1 cellular context compared by ENCODE assay signal in genomic region chr14:103897075-103897947, GRCh38.
TF ChIP-seq lines count a peak whose summit lies in the region.

No MANE protein-coding gene starts in this region.

TF ChIP-seq in HepG2, 621 proteins besides CTCF, POLR2A, EP300 and RAD21 (continued from another document):
- TF ChIP-seq, protein P1, sequence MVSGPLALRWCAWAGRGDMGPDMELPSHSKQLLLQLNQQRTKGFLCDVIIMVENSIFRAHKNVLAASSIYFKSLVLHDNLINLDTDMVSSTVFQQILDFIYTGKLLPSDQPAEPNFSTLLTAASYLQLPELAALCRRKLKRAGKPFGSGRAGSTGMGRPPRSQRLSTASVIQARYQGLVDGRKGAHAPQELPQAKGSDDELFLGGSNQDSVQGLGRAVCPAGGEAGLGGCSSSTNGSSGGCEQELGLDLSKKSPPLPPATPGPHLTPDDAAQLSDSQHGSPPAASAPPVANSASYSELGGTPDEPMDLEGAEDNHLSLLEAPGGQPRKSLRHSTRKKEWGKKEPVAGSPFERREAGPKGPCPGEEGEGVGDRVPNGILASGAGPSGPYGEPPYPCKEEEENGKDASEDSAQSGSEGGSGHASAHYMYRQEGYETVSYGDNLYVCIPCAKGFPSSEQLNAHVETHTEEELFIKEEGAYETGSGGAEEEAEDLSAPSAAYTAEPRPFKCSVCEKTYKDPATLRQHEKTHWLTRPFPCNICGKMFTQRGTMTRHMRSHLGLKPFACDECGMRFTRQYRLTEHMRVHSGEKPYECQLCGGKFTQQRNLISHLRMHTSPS (CRISPR knock-in tag; IDR thresholded peaks at IDR 0.05; ENCODE audit: low read depth) = peak; percentile 44; the same call in 1 of the 2 replicates
- 0 out of 2 replicates have a peak, but pooled peaks have one; percentile 8 for TF ChIP-seq ZNF350 (CRISPR knock-in tag; IDR thresholded peaks at IDR 0.05; ENCODE audit: borderline replicate concordance, low read depth)
- TF ChIP-seq ATRX (CRISPR knock-in tag; IDR thresholded peaks at IDR 0.05; ENCODE audit: borderline replicate concordance) = no peak
- TF ChIP-seq ZNF44 (CRISPR knock-in tag; IDR thresholded peaks at IDR 0.05) = no peak
- TF ChIP-seq ZNF280B (CRISPR knock-in tag; IDR thresholded peaks at IDR 0.05; ENCODE audit: borderline replicate concordance) = peak; percentile 51; the same call in 1 of the 2 replicates
- TF ChIP-seq FOXJ3 (CRISPR knock-in tag; IDR thresholded peaks at IDR 0.05; ENCODE audit: borderline replicate concordance) = no peak
- no peak for TF ChIP-seq SRSF1 (optimal IDR thresholded peaks at IDR 0.05; ENCODE audit: low read depth, low read length)
- TF ChIP-seq THAP11 (CRISPR knock-in tag; IDR thresholded peaks at IDR 0.05) = peak; percentile 30; the same call in 1 of the 2 replicates
- no peak for TF ChIP-seq ZBTB4 (CRISPR knock-in tag; IDR thresholded peaks at IDR 0.05; ENCODE audit: borderline replicate concordance)
- TF ChIP-seq NFIB (CRISPR knock-in tag; IDR thresholded peaks at IDR 0.05; ENCODE audit: borderline replicate concordance) = no peak
- TF ChIP-seq TFDP2 (CRISPR knock-in tag; IDR thresholded peaks at IDR 0.05) = no peak
- TF ChIP-seq POGK (CRISPR knock-in tag; conservative IDR thresholded peaks at IDR 0.05) = no peak
- 0 out of 2 replicates have a peak, but pooled peaks have one; percentile 25 for TF ChIP-seq ZNF614 (CRISPR knock-in tag; IDR thresholded peaks at IDR 0.05; ENCODE audit: borderline replicate concordance)
- TF ChIP-seq HMG20A (CRISPR knock-in tag; IDR thresholded peaks at IDR 0.05; ENCODE audit: borderline replicate concordance) = no peak
- no peak for TF ChIP-seq ZNF784 (CRISPR knock-in tag; IDR thresholded peaks at IDR 0.05; ENCODE audit: borderline replicate concordance)
- TF ChIP-seq, protein P2, sequence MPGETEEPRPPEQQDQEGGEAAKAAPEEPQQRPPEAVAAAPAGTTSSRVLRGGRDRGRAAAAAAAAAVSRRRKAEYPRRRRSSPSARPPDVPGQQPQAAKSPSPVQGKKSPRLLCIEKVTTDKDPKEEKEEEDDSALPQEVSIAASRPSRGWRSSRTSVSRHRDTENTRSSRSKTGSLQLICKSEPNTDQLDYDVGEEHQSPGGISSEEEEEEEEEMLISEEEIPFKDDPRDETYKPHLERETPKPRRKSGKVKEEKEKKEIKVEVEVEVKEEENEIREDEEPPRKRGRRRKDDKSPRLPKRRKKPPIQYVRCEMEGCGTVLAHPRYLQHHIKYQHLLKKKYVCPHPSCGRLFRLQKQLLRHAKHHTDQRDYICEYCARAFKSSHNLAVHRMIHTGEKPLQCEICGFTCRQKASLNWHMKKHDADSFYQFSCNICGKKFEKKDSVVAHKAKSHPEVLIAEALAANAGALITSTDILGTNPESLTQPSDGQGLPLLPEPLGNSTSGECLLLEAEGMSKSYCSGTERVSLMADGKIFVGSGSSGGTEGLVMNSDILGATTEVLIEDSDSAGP (CRISPR knock-in tag; IDR thresholded peaks at IDR 0.05; ENCODE audit: borderline replicate concordance) = no peak
- no peak for TF ChIP-seq ZNF704 (CRISPR knock-in tag; IDR thresholded peaks at IDR 0.05; ENCODE audit: borderline replicate concordance)
- no peak for TF ChIP-seq ZNF224 (CRISPR knock-in tag; IDR thresholded peaks at IDR 0.05)
- TF ChIP-seq PCBP2 (optimal IDR thresholded peaks at IDR 0.05; ENCODE audit: low read depth, low read length, poor library complexity, severe bottlenecking) = no peak
- no peak for TF ChIP-seq ZNF10 (CRISPR knock-in tag; IDR thresholded peaks at IDR 0.05; ENCODE audit: borderline replicate concordance, low read depth)
- peak; percentile 71; the same call in 1 of the 2 replicates for TF ChIP-seq HOXA5 (CRISPR knock-in tag; IDR thresholded peaks at IDR 0.05)
- TF ChIP-seq SMARCE1 (IDR thresholded peaks at IDR 0.05; ENCODE audit: borderline replicate concordance) = no peak
- TF ChIP-seq BATF2 (CRISPR knock-in tag; IDR thresholded peaks at IDR 0.05) = no peak
- no peak for TF ChIP-seq KLF15 (CRISPR knock-in tag; IDR thresholded peaks at IDR 0.05; ENCODE audit: borderline replicate concordance)
- TF ChIP-seq ZNF597 (CRISPR knock-in tag; IDR thresholded peaks at IDR 0.05) = no peak
- no peak for TF ChIP-seq ZFAT (CRISPR knock-in tag; conservative IDR thresholded peaks at IDR 0.05)
- TF ChIP-seq SYNCRIP (IDR thresholded peaks at IDR 0.05; ENCODE audit: insufficient read depth, low read depth, low read length) = no peak
- no peak for TF ChIP-seq ZNF230 (CRISPR knock-in tag; IDR thresholded peaks at IDR 0.05)
- no peak for TF ChIP-seq ZFP36L2 (CRISPR knock-in tag; IDR thresholded peaks at IDR 0.05)
- no peak for TF ChIP-seq ZNF546 (CRISPR knock-in tag; conservative IDR thresholded peaks at IDR 0.05)
- TF ChIP-seq HNRNPL (IDR thresholded peaks at IDR 0.05; ENCODE audit: low read depth, low read length) = peak; percentile 76; the same call in 1 of the 2 replicates
- 0 out of 2 replicates have a peak, but pooled peaks have one; percentile 31 for TF ChIP-seq ZNF644 (CRISPR knock-in tag; IDR thresholded peaks at IDR 0.05; ENCODE audit: low read depth)
- no peak for TF ChIP-seq CBFB (CRISPR knock-in tag; IDR thresholded peaks at IDR 0.05)
- TF ChIP-seq YY1 (IDR thresholded peaks at IDR 0.05; ENCODE audit: insufficient read depth, insufficient replicate concordance, low read depth, low read length) = peak; percentile 57
- no peak for TF ChIP-seq ZNF629 (CRISPR knock-in tag; conservative IDR thresholded peaks at IDR 0.05)
- TF ChIP-seq, protein P3, sequence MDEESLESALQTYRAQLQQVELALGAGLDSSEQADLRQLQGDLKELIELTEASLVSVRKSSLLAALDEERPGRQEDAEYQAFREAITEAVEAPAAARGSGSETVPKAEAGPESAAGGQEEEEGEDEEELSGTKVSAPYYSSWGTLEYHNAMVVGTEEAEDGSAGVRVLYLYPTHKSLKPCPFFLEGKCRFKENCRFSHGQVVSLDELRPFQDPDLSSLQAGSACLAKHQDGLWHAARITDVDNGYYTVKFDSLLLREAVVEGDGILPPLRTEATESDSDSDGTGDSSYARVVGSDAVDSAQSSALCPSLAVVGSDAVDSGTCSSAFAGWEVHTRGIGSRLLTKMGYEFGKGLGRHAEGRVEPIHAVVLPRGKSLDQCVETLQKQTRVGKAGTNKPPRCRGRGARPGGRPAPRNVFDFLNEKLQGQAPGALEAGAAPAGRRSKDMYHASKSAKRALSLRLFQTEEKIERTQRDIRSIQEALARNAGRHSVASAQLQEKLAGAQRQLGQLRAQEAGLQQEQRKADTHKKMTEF (CRISPR knock-in tag; IDR thresholded peaks at IDR 0.05) = 0 out of 2 replicates have a peak, but pooled peaks have one; percentile 23
- no peak for TF ChIP-seq ZNF33A (CRISPR knock-in tag; IDR thresholded peaks at IDR 0.05; ENCODE audit: borderline replicate concordance)
- TF ChIP-seq KLF6 (CRISPR knock-in tag; IDR thresholded peaks at IDR 0.05) = no peak
- peak; percentile 51; the same call in 1 of the 2 replicates for TF ChIP-seq RARA (CRISPR knock-in tag; IDR thresholded peaks at IDR 0.05)
- no peak for TF ChIP-seq ZNF790 (CRISPR knock-in tag; IDR thresholded peaks at IDR 0.05; ENCODE audit: borderline replicate concordance)
- TF ChIP-seq, protein P4, sequence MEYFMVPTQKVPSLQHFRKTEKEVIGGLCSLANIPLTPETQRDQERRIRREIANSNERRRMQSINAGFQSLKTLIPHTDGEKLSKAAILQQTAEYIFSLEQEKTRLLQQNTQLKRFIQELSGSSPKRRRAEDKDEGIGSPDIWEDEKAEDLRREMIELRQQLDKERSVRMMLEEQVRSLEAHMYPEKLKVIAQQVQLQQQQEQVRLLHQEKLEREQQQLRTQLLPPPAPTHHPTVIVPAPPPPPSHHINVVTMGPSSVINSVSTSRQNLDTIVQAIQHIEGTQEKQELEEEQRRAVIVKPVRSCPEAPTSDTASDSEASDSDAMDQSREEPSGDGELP (IDR thresholded peaks at IDR 0.05; ENCODE audit: borderline replicate concordance, low read depth) = peak; percentile 45; the same call in 1 of the 2 replicates
- TF ChIP-seq IKZF4 (CRISPR knock-in tag; IDR thresholded peaks at IDR 0.05; ENCODE audit: borderline replicate concordance, low read depth, not compliant biosample characterization) = no peak
